Comparison of ENCODE assay signal across 19 cellular contexts in genomic region chr14:67270933-67271332, GRCh38. TPM values are rescaled to one million over a fixed set of nuclear protein-coding genes. Genes with fewer than 3 reads are reported as not detected.
A peak's percentile ranks its signal among the peaks of the same experiment; 100 is the strongest.
DNase-seq lines count a peak whose midpoint lies in the region; ATAC-seq and TF ChIP-seq lines count a peak whose summit lies in the region.
"Had no signal": no experiment of that assay in that cellular context is flagged by ENCODE, and none has a peak within 500 bp of the region (broad histone marks: within the 10 kb centered on the region; RNA-seq: fewer than 3 reads in every experiment).

No MANE protein-coding gene starts in this region.

- TF ChIP-seq CTCF in brain (conservative IDR thresholded peaks at IDR 0.05), result no peak
- no peak for TF ChIP-seq CTCF in mesothelial cell of epicardium (IDR thresholded peaks at IDR 0.05; ENCODE audit: unreplicated experiment)
- no peak for TF ChIP-seq CTCF in sigmoid colon (IDR thresholded peaks at IDR 0.05)
- TF ChIP-seq CTCF in omental fat pad (IDR thresholded peaks at IDR 0.05), result no peak

- H3K9me3 ChIP-seq in HUES48 (ENCODE audit: control insufficient read depth, insufficient read depth, low read length) (no peaks in the 10 kb centered on the region), sigmoid colon (no peaks in the 10 kb centered on the region)
- H3K9me3 ChIP-seq: right atrium auricular region had no signal

- H3K27ac ChIP-seq in HUES48 (ENCODE audit: low read depth, low read length) (peak overlapping the region; percentile 92), sigmoid colon (peak overlapping the region; percentile 66 to 72 (median 68))

- H3K4me1 Mint-ChIP-seq in brain (peaks cover 53% of the 10 kb centered on the region), mesothelial cell of epicardium (peaks cover 43% of the 10 kb centered on the region)

- H3K4me3 Mint-ChIP-seq in brain, result peak overlapping the region; percentile 61 to 84 (median 80)
- no peak overlapping the region for H3K4me3 Mint-ChIP-seq in mesothelial cell of epicardium
- H3K4me3 Mint-ChIP-seq: central memory CD8-positive, alpha-beta T cell; natural killer cell; stimulated activated memory B cell treated with anti-CD40 and anti-IgM and Interleukin-4, amounts not matched to agents 10 μg/mL and 1 μg/mL and 100 μg/mL, for 72 hours; type B pancreatic cell had no signal

- H3K4me3 ChIP-seq in HUES48 (ENCODE audit: low read depth, low read length), result no peak overlapping the region
- H3K4me3 ChIP-seq in sigmoid colon, result no peak overlapping the region
- H3K4me3 ChIP-seq: right atrium auricular region had no signal

- H3K36me3 ChIP-seq in HUES48 (ENCODE audit: control insufficient read depth, insufficient read depth, low read length), result no peaks in the 10 kb centered on the region
- H3K36me3 ChIP-seq in sigmoid colon, result no peaks in the 10 kb centered on the region
- H3K36me3 ChIP-seq: right atrium auricular region had no signal

- H3K27me3 ChIP-seq in HUES48 (ENCODE audit: control insufficient read depth, insufficient read depth, low read length), result no peaks in the 10 kb centered on the region
- H3K27me3 ChIP-seq in sigmoid colon, result no peaks in the 10 kb centered on the region
- H3K27me3 ChIP-seq: right atrium auricular region had no signal

- peaks cover 33% of the 10 kb centered on the region for H3K4me1 ChIP-seq in HUES48 (ENCODE audit: control insufficient read depth, insufficient read depth, low read length)
- peaks cover 0 to 49% (median 44%) of the 10 kb centered on the region in 4 donors for H3K4me1 ChIP-seq in sigmoid colon

- H3K36me3 Mint-ChIP-seq in brain, result peaks cover 44% of the 10 kb centered on the region
- peaks cover 32% of the 10 kb centered on the region for H3K36me3 Mint-ChIP-seq in mesothelial cell of epicardium
- H3K36me3 Mint-ChIP-seq: natural killer cell had no signal

- intact Hi-C loops in sigmoid colon (cut with DNase I), result no loop called here

- DNase-seq in mesothelial cell of epicardium (ENCODE audit: low spot score in 2 of 2, unreplicated experiment in 2 of 2) (no peak), sigmoid colon (no peak), omental fat pad (ENCODE audit: low spot score) (no peak), NCI-H2107 treated with DMSO at 0.1 percent for 48 hours (lab: John Stamatoyannopoulos, UW; ENCODE audit: unreplicated experiment) (no peak), HCEC 1CT (no peak), NCI-H2081 treated with DMSO at 0.1 percent for 48 hours (lab: John Stamatoyannopoulos, UW) (no peak)
- DNase-seq: activated CD4-positive, alpha-beta T cell treated with anti-CD3 and anti-CD28 coated beads for 4 hours; activated effector memory CD4-positive, alpha-beta T cell treated with Interleukin-2 at 50 U/mL for 16 hours; AML-193; KG1; MV-4-11; natural killer cell; NCI-H2081 had no signal

- 81 to 95% methylated on average over 3 of the region's 3 CpGs for WGBS in sigmoid colon, 2 donors

- H3K27me3 Mint-ChIP-seq in brain, result no peaks in the 10 kb centered on the region
- no peaks in the 10 kb centered on the region for H3K27me3 Mint-ChIP-seq in mesothelial cell of epicardium (ENCODE audit: low read depth)
- H3K27me3 Mint-ChIP-seq: central memory CD8-positive, alpha-beta T cell; stimulated activated memory B cell treated with anti-CD40 and anti-IgM and Interleukin-4, amounts not matched to agents 10 μg/mL and 1 μg/mL and 100 μg/mL, for 72 hours; type B pancreatic cell had no signal

- no peak for ATAC-seq in omental fat pad (ENCODE audit: low FRiP score)
- ATAC-seq: natural killer cell; stimulated activated memory B cell treated with anti-CD40 and anti-IgM and Interleukin-4, amounts not matched to agents 10 μg/mL and 1 μg/mL and 100 μg/mL, for 72 hours had no signal

- no peak for TF ChIP-seq EP300 in sigmoid colon (IDR thresholded peaks at IDR 0.05)

- peak overlapping the region; percentile 76 to 95 (median 94) for H3K27ac Mint-ChIP-seq in brain
- H3K27ac Mint-ChIP-seq in mesothelial cell of epicardium, result peak overlapping the region; percentile 90
- H3K27ac Mint-ChIP-seq: natural killer cell; stimulated activated memory B cell treated with anti-CD40 and anti-IgM and Interleukin-4, amounts not matched to agents 10 μg/mL and 1 μg/mL and 100 μg/mL, for 72 hours had no signal

- no peak for TF ChIP-seq POLR2A in sigmoid colon (IDR thresholded peaks at IDR 0.05)

- H3K9me3 Mint-ChIP-seq in brain, result peaks cover 2 to 6% (median 4%) of the 10 kb centered on the region in 5 experiments
- no peaks in the 10 kb centered on the region for H3K9me3 Mint-ChIP-seq in mesothelial cell of epicardium
- H3K9me3 Mint-ChIP-seq: central memory CD8-positive, alpha-beta T cell; natural killer cell; stimulated activated memory B cell treated with anti-CD40 and anti-IgM and Interleukin-4, amounts not matched to agents 10 μg/mL and 1 μg/mL and 100 μg/mL, for 72 hours; type B pancreatic cell had no signal

- no peak overlapping the region for H3K9ac ChIP-seq in HUES48 (ENCODE audit: low read depth, low read length)

RNA-seq across cellular contexts. Expression of gene PALS1, which starts 29.7 kb away (rescaled TPM):
- polyA plus RNA-seq in brain (ENCODE audit: insufficient read depth, low read depth, low replicate concordance) (10.3 TPM), sigmoid colon (10 to 100 TPM; 10.8 to 35.8 (median 19.8) TPM)
- total RNA-seq in mesothelial cell of epicardium (36.5 to 43.0 TPM (median 39.7 TPM) in 3 replicates), sigmoid colon (10 to 100 TPM; 20.2 to 29.4 (median 23.0) TPM), omental fat pad (10 to 100 TPM; 14.9 to 18.2 (median 15.3) TPM)
